3 cellular contexts compared by ENCODE assay signal in genomic region chr4:108714880-108715279, GRCh38.
TF ChIP-seq lines count a peak whose summit lies in the region.

No MANE protein-coding gene starts in this region.

TF ChIP-seq in GM23338, 12 proteins besides CTCF, POLR2A, EP300 and RAD21 (continued from another document and continues in another):
- TF ChIP-seq, protein P1, sequence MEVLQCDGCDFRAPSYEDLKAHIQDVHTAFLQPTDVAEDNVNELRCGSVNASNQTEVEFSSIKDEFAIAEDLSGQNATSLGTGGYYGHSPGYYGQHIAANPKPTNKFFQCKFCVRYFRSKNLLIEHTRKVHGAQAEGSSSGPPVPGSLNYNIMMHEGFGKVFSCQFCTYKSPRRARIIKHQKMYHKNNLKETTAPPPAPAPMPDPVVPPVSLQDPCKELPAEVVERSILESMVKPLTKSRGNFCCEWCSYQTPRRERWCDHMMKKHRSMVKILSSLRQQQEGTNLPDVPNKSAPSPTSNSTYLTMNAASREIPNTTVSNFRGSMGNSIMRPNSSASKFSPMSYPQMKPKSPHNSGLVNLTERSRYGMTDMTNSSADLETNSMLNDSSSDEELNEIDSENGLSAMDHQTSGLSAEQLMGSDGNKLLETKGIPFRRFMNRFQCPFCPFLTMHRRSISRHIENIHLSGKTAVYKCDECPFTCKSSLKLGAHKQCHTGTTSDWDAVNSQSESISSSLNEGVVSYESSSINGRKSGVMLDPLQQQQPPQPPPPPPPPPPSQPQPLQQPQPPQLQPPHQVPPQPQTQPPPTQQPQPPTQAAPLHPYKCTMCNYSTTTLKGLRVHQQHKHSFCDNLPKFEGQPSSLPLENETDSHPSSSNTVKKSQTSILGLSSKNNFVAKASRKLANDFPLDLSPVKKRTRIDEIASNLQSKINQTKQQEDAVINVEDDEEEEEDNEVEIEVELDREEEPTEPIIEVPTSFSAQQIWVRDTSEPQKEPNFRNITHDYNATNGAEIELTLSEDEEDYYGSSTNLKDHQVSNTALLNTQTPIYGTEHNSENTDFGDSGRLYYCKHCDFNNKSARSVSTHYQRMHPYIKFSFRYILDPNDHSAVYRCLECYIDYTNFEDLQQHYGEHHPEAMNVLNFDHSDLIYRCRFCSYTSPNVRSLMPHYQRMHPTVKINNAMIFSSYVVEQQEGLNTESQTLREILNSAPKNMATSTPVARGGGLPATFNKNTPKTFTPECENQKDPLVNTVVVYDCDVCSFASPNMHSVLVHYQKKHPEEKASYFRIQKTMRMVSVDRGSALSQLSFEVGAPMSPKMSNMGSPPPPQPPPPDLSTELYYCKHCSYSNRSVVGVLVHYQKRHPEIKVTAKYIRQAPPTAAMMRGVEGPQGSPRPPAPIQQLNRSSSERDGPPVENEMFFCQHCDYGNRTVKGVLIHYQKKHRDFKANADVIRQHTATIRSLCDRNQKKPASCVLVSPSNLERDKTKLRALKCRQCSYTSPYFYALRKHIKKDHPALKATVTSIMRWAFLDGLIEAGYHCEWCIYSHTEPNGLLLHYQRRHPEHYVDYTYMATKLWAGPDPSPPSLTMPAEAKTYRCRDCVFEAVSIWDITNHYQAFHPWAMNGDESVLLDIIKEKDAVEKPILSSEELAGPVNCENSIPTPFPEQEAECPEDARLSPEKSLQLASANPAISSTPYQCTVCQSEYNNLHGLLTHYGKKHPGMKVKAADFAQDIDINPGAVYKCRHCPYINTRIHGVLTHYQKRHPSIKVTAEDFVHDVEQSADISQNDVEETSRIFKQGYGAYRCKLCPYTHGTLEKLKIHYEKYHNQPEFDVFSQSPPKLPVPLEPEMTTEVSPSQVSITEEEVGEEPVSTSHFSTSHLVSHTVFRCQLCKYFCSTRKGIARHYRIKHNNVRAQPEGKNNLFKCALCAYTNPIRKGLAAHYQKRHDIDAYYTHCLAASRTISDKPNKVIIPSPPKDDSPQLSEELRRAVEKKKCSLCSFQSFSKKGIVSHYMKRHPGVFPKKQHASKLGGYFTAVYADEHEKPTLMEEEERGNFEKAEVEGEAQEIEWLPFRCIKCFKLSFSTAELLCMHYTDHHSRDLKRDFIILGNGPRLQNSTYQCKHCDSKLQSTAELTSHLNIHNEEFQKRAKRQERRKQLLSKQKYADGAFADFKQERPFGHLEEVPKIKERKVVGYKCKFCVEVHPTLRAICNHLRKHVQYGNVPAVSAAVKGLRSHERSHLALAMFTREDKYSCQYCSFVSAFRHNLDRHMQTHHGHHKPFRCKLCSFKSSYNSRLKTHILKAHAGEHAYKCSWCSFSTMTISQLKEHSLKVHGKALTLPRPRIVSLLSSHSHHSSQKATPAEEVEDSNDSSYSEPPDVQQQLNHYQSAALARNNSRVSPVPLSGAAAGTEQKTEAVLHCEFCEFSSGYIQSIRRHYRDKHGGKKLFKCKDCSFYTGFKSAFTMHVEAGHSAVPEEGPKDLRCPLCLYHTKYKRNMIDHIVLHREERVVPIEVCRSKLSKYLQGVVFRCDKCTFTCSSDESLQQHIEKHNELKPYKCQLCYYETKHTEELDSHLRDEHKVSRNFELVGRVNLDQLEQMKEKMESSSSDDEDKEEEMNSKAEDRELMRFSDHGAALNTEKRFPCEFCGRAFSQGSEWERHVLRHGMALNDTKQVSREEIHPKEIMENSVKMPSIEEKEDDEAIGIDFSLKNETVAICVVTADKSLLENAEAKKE (CRISPR knock-in tag; IDR thresholded peaks at IDR 0.05) = no peak
- TF ChIP-seq ETS1 (IDR thresholded peaks at IDR 0.05) (no peak), EZH2 (IDR thresholded peaks at IDR 0.05; ENCODE audit: low read depth, unreplicated experiment) (no peak), STAT1 (IDR thresholded peaks at IDR 0.05; ENCODE audit: unreplicated experiment) (no peak), JUNB (IDR thresholded peaks at IDR 0.05; ENCODE audit: unreplicated experiment) (no peak)

TF ChIP-seq in HepG2, 621 proteins besides CTCF, POLR2A, EP300 and RAD21 (continued from another document):
- no peak for TF ChIP-seq RELA (CRISPR knock-in tag; IDR thresholded peaks at IDR 0.05)
- no peak for TF ChIP-seq ADNP (CRISPR knock-in tag; IDR thresholded peaks at IDR 0.05)
- TF ChIP-seq ZFP82 (CRISPR knock-in tag; IDR thresholded peaks at IDR 0.05; ENCODE audit: borderline replicate concordance) = no peak
- TF ChIP-seq, protein P2, sequence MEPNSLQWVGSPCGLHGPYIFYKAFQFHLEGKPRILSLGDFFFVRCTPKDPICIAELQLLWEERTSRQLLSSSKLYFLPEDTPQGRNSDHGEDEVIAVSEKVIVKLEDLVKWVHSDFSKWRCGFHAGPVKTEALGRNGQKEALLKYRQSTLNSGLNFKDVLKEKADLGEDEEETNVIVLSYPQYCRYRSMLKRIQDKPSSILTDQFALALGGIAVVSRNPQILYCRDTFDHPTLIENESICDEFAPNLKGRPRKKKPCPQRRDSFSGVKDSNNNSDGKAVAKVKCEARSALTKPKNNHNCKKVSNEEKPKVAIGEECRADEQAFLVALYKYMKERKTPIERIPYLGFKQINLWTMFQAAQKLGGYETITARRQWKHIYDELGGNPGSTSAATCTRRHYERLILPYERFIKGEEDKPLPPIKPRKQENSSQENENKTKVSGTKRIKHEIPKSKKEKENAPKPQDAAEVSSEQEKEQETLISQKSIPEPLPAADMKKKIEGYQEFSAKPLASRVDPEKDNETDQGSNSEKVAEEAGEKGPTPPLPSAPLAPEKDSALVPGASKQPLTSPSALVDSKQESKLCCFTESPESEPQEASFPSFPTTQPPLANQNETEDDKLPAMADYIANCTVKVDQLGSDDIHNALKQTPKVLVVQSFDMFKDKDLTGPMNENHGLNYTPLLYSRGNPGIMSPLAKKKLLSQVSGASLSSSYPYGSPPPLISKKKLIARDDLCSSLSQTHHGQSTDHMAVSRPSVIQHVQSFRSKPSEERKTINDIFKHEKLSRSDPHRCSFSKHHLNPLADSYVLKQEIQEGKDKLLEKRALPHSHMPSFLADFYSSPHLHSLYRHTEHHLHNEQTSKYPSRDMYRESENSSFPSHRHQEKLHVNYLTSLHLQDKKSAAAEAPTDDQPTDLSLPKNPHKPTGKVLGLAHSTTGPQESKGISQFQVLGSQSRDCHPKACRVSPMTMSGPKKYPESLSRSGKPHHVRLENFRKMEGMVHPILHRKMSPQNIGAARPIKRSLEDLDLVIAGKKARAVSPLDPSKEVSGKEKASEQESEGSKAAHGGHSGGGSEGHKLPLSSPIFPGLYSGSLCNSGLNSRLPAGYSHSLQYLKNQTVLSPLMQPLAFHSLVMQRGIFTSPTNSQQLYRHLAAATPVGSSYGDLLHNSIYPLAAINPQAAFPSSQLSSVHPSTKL (CRISPR knock-in tag; IDR thresholded peaks at IDR 0.05) = peak; percentile 53; the same call in 1 of the 2 replicates
- TF ChIP-seq ZNF143 (CRISPR knock-in tag; IDR thresholded peaks at IDR 0.05) = no peak
- no peak for TF ChIP-seq CBX5 (CRISPR knock-in tag; IDR thresholded peaks at IDR 0.05; ENCODE audit: borderline replicate concordance)
- no peak for TF ChIP-seq TP53 (CRISPR knock-in tag; conservative IDR thresholded peaks at IDR 0.05)
- TF ChIP-seq, protein P3, sequence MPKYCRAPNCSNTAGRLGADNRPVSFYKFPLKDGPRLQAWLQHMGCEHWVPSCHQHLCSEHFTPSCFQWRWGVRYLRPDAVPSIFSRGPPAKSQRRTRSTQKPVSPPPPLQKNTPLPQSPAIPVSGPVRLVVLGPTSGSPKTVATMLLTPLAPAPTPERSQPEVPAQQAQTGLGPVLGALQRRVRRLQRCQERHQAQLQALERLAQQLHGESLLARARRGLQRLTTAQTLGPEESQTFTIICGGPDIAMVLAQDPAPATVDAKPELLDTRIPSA (CRISPR knock-in tag; IDR thresholded peaks at IDR 0.05; ENCODE audit: borderline replicate concordance) = no peak
- TF ChIP-seq BORCS8-MEF2B (CRISPR knock-in tag; IDR thresholded peaks at IDR 0.05) = no peak
- TF ChIP-seq THAP9 (CRISPR knock-in tag; IDR thresholded peaks at IDR 0.05; ENCODE audit: borderline replicate concordance) = no peak
- TF ChIP-seq JUNB (CRISPR knock-in tag; IDR thresholded peaks at IDR 0.05; ENCODE audit: borderline replicate concordance) = no peak
- TF ChIP-seq SOX5 (CRISPR knock-in tag; IDR thresholded peaks at IDR 0.05; ENCODE audit: borderline replicate concordance) = peak; percentile 52; the same call in 1 of the 2 replicates
- no peak for TF ChIP-seq CEBPB (IDR thresholded peaks at IDR 0.05; ENCODE audit: borderline replicate concordance, low read depth, low read length)
- TF ChIP-seq SOX13 (IDR thresholded peaks at IDR 0.05) = no peak
- peak in 1 of 2 experiments; percentile 56; a peak in 1 of 4 replicates for TF ChIP-seq SOX13 (CRISPR knock-in tag; conservative IDR thresholded peaks at IDR 0.05 in 1 of 2, IDR thresholded peaks at IDR 0.05 in 1 of 2)

TF ChIP-seq in HEK293T, 16 proteins besides CTCF, POLR2A, EP300 and RAD21 (continued from another document):
- TF ChIP-seq BHLHE40 (IDR thresholded peaks at IDR 0.05; ENCODE audit: borderline replicate concordance) (no peak), ZNF384 (IDR thresholded peaks at IDR 0.05) (no peak), FOXK2 (IDR thresholded peaks at IDR 0.05) (no peak), PKNOX1 (IDR thresholded peaks at IDR 0.05) (no peak), SUZ12 (IDR thresholded peaks at IDR 0.05) (no peak), SP1 (IDR thresholded peaks at IDR 0.05) (no peak), HDGF (IDR thresholded peaks at IDR 0.05; ENCODE audit: borderline replicate concordance) (no peak), FOXA1 (IDR thresholded peaks at IDR 0.05) (no peak), NFRKB (IDR thresholded peaks at IDR 0.05) (no peak), CTBP1 (IDR thresholded peaks at IDR 0.05; ENCODE audit: borderline replicate concordance) (no peak), FOXM1 (IDR thresholded peaks at IDR 0.05; ENCODE audit: borderline replicate concordance) (no peak), ELF4 (IDR thresholded peaks at IDR 0.05) (no peak), ARNT (IDR thresholded peaks at IDR 0.05) (no peak), L3MBTL2 (conservative IDR thresholded peaks at IDR 0.05) (no peak)
